ENCODE assay signal across 1 cellular context in genomic region chr12:118052324-118053070, GRCh38.
TF ChIP-seq lines count a peak whose summit lies in the region.

No MANE protein-coding gene starts in this region.

TF ChIP-seq in HepG2, 621 proteins besides CTCF, POLR2A, EP300 and RAD21 (continued from another document and continues in another):
- TF ChIP-seq PATZ1 (CRISPR knock-in tag; IDR thresholded peaks at IDR 0.05) (peak; percentile 90), RELA (CRISPR knock-in tag; IDR thresholded peaks at IDR 0.05) (no peak), ZNF557 (CRISPR knock-in tag; IDR thresholded peaks at IDR 0.05) (no peak), RBAK (CRISPR knock-in tag; IDR thresholded peaks at IDR 0.05) (no peak), RFX3 (CRISPR knock-in tag; IDR thresholded peaks at IDR 0.05) (no peak), ZNF775 (CRISPR knock-in tag; IDR thresholded peaks at IDR 0.05; ENCODE audit: borderline replicate concordance) (no peak), ZFP62 (CRISPR knock-in tag; IDR thresholded peaks at IDR 0.05) (no peak), ZNF766 (CRISPR knock-in tag; IDR thresholded peaks at IDR 0.05; ENCODE audit: borderline replicate concordance) (no peak), NCOR1 (IDR thresholded peaks at IDR 0.05; ENCODE audit: borderline replicate concordance, low read length) (peak; percentile 93; the same call in 1 of the 2 replicates), PITX1 (CRISPR knock-in tag; IDR thresholded peaks at IDR 0.05) (peak; percentile 80; the same call in 1 of the 2 replicates), MED1 (CRISPR knock-in tag; IDR thresholded peaks at IDR 0.05) (peak; percentile 96), SOX13 (IDR thresholded peaks at IDR 0.05) (peak; percentile 49; the same call in 1 of the 2 replicates), SOX13 (CRISPR knock-in tag; conservative IDR thresholded peaks at IDR 0.05 in 1 of 2, IDR thresholded peaks at IDR 0.05 in 1 of 2) (peak in 1 of 2 experiments; percentile 88; a peak in 2 of 4 replicates), ZNF317 (CRISPR knock-in tag; IDR thresholded peaks at IDR 0.05) (peak; percentile 79), ZNF232 (CRISPR knock-in tag; IDR thresholded peaks at IDR 0.05; ENCODE audit: borderline replicate concordance) (no peak), KLF9 (CRISPR knock-in tag; IDR thresholded peaks at IDR 0.05; ENCODE audit: low read depth) (no peak), ZFP36L1 (CRISPR knock-in tag; IDR thresholded peaks at IDR 0.05) (no peak), BORCS8-MEF2B (CRISPR knock-in tag; IDR thresholded peaks at IDR 0.05) (peak; percentile 84), ETV5 (CRISPR knock-in tag; IDR thresholded peaks at IDR 0.05; ENCODE audit: borderline replicate concordance) (peak; percentile 76; the same call in 1 of the 2 replicates), HOXA9 (CRISPR knock-in tag; IDR thresholded peaks at IDR 0.05; ENCODE audit: borderline replicate concordance) (no peak), JUN (CRISPR knock-in tag; IDR thresholded peaks at IDR 0.05) (peak; percentile 99), AGO1 (IDR thresholded peaks at IDR 0.05; ENCODE audit: low read depth, low read length, poor library complexity, severe bottlenecking) (no peak), IRF1 (CRISPR knock-in tag; IDR thresholded peaks at IDR 0.05; ENCODE audit: low read depth) (no peak), KLF15 (CRISPR knock-in tag; IDR thresholded peaks at IDR 0.05; ENCODE audit: borderline replicate concordance) (no peak), DPF2 (CRISPR knock-in tag; IDR thresholded peaks at IDR 0.05; ENCODE audit: borderline replicate concordance, low read depth) (peak; percentile 97), SCMH1 (CRISPR knock-in tag; IDR thresholded peaks at IDR 0.05; ENCODE audit: borderline replicate concordance) (no peak), XBP1 (CRISPR knock-in tag; IDR thresholded peaks at IDR 0.05) (peak; percentile 66; the same call in 1 of the 2 replicates), ZNF44 (CRISPR knock-in tag; IDR thresholded peaks at IDR 0.05) (0 out of 2 replicates have a peak, but pooled peaks have one; percentile 61), ZNF75D (CRISPR knock-in tag; IDR thresholded peaks at IDR 0.05; ENCODE audit: borderline replicate concordance) (no peak), ZNF629 (CRISPR knock-in tag; conservative IDR thresholded peaks at IDR 0.05) (0 out of 2 replicates have a peak, but pooled peaks have one; percentile 49), ZNF674 (CRISPR knock-in tag; IDR thresholded peaks at IDR 0.05; ENCODE audit: low read depth) (no peak), KLF6 (CRISPR knock-in tag; IDR thresholded peaks at IDR 0.05) (0 out of 2 replicates have a peak, but pooled peaks have one; percentile 38), RBM22 (optimal IDR thresholded peaks at IDR 0.05; ENCODE audit: low read length) (no peak), FOXM1 (CRISPR knock-in tag; IDR thresholded peaks at IDR 0.05) (no peak), FOXJ3 (CRISPR knock-in tag; IDR thresholded peaks at IDR 0.05; ENCODE audit: borderline replicate concordance) (peak; percentile 43; the same call in 1 of the 2 replicates), RFX5 (IDR thresholded peaks at IDR 0.05; ENCODE audit: low read depth, low read length) (no peak), RFXAP (CRISPR knock-in tag; IDR thresholded peaks at IDR 0.05; ENCODE audit: borderline replicate concordance) (peak; percentile 77; the same call in 1 of the 2 replicates), NFE2L1 (CRISPR knock-in tag; IDR thresholded peaks at IDR 0.05; ENCODE audit: borderline replicate concordance) (no peak), ZNF225 (CRISPR knock-in tag; IDR thresholded peaks at IDR 0.05) (no peak), TBX3 (IDR thresholded peaks at IDR 0.05; ENCODE audit: borderline replicate concordance) (peak; percentile 88)
- TF ChIP-seq, protein P1, sequence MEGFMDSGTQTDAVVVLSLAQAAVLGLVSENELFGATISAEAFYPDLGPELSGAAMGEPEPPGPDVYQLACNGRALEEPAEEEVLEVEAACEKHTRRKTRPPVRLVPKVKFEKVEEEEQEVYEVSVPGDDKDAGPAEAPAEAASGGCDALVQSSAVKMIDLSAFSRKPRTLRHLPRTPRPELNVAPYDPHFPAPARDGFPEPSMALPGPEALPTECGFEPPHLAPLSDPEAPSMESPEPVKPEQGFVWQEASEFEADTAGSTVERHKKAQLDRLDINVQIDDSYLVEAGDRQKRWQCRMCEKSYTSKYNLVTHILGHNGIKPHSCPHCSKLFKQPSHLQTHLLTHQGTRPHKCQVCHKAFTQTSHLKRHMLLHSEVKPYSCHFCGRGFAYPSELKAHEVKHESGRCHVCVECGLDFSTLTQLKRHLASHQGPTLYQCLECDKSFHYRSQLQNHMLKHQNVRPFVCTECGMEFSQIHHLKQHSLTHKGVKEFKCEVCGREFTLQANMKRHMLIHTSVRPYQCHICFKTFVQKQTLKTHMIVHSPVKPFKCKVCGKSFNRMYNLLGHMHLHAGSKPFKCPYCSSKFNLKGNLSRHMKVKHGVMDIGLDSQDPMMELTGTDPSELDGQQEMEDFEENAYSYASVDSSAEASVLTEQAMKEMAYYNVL (CRISPR knock-in tag; IDR thresholded peaks at IDR 0.05; ENCODE audit: borderline replicate concordance) = peak; percentile 72; the same call in 1 of the 2 replicates
- TF ChIP-seq, protein P2, sequence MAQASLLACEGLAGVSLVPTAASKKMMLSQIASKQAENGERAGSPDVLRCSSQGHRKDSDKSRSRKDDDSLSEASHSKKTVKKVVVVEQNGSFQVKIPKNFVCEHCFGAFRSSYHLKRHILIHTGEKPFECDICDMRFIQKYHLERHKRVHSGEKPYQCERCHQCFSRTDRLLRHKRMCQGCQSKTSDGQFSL (CRISPR knock-in tag; IDR thresholded peaks at IDR 0.05) = no peak
- TF ChIP-seq, protein P3, sequence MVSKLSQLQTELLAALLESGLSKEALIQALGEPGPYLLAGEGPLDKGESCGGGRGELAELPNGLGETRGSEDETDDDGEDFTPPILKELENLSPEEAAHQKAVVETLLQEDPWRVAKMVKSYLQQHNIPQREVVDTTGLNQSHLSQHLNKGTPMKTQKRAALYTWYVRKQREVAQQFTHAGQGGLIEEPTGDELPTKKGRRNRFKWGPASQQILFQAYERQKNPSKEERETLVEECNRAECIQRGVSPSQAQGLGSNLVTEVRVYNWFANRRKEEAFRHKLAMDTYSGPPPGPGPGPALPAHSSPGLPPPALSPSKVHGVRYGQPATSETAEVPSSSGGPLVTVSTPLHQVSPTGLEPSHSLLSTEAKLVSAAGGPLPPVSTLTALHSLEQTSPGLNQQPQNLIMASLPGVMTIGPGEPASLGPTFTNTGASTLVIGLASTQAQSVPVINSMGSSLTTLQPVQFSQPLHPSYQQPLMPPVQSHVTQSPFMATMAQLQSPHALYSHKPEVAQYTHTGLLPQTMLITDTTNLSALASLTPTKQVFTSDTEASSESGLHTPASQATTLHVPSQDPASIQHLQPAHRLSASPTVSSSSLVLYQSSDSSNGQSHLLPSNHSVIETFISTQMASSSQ (IDR thresholded peaks at IDR 0.05; ENCODE audit: low read depth) = peak; percentile 37; the same call in 1 of the 2 replicates
- TF ChIP-seq, protein P3 (CRISPR knock-in tag; IDR thresholded peaks at IDR 0.05; ENCODE audit: borderline replicate concordance) = peak; percentile 78
- TF ChIP-seq, protein P4, sequence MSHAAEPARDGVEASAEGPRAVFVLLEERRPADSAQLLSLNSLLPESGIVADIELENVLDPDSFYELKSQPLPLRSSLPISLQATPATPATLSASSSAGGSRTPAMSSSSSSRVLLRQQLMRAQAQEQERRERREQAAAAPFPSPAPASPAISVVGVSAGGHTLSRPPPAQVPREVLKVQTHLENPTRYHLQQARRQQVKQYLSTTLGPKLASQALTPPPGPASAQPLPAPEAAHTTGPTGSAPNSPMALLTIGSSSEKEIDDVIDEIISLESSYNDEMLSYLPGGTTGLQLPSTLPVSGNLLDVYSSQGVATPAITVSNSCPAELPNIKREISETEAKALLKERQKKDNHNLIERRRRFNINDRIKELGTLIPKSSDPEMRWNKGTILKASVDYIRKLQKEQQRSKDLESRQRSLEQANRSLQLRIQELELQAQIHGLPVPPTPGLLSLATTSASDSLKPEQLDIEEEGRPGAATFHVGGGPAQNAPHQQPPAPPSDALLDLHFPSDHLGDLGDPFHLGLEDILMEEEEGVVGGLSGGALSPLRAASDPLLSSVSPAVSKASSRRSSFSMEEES (CRISPR knock-in tag; IDR thresholded peaks at IDR 0.05) = peak; percentile 83
- TF ChIP-seq, protein P5, sequence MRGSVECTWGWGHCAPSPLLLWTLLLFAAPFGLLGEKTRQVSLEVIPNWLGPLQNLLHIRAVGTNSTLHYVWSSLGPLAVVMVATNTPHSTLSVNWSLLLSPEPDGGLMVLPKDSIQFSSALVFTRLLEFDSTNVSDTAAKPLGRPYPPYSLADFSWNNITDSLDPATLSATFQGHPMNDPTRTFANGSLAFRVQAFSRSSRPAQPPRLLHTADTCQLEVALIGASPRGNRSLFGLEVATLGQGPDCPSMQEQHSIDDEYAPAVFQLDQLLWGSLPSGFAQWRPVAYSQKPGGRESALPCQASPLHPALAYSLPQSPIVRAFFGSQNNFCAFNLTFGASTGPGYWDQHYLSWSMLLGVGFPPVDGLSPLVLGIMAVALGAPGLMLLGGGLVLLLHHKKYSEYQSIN (CRISPR knock-in tag; IDR thresholded peaks at IDR 0.05; ENCODE audit: borderline replicate concordance) = no peak
- TF ChIP-seq, protein P6, sequence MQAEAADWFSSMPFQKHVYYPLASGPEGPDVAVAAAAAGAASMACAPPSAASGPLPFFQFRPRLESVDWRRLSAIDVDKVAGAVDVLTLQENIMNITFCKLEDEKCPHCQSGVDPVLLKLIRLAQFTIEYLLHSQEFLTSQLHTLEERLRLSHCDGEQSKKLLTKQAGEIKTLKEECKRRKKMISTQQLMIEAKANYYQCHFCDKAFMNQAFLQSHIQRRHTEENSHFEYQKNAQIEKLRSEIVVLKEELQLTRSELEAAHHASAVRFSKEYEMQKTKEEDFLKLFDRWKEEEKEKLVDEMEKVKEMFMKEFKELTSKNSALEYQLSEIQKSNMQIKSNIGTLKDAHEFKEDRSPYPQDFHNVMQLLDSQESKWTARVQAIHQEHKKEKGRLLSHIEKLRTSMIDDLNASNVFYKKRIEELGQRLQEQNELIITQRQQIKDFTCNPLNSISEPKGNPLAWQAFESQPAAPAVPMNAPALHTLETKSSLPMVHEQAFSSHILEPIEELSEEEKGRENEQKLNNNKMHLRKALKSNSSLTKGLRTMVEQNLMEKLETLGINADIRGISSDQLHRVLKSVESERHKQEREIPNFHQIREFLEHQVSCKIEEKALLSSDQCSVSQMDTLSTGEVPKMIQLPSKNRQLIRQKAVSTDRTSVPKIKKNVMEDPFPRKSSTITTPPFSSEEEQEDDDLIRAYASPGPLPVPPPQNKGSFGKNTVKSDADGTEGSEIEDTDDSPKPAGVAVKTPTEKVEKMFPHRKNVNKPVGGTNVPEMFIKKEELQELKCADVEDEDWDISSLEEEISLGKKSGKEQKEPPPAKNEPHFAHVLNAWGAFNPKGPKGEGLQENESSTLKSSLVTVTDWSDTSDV (CRISPR knock-in tag; IDR thresholded peaks at IDR 0.05) = no peak
- TF ChIP-seq, protein P7, sequence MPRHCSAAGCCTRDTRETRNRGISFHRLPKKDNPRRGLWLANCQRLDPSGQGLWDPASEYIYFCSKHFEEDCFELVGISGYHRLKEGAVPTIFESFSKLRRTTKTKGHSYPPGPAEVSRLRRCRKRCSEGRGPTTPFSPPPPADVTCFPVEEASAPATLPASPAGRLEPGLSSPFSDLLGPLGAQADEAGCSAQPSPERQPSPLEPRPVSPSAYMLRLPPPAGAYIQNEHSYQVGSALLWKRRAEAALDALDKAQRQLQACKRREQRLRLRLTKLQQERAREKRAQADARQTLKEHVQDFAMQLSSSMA (CRISPR knock-in tag; IDR thresholded peaks at IDR 0.05) = 0 out of 2 replicates have a peak, but pooled peaks have one; percentile 40
- TF ChIP-seq, protein P8, sequence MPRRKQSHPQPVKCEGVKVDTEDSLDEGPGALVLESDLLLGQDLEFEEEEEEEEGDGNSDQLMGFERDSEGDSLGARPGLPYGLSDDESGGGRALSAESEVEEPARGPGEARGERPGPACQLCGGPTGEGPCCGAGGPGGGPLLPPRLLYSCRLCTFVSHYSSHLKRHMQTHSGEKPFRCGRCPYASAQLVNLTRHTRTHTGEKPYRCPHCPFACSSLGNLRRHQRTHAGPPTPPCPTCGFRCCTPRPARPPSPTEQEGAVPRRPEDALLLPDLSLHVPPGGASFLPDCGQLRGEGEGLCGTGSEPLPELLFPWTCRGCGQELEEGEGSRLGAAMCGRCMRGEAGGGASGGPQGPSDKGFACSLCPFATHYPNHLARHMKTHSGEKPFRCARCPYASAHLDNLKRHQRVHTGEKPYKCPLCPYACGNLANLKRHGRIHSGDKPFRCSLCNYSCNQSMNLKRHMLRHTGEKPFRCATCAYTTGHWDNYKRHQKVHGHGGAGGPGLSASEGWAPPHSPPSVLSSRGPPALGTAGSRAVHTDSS (CRISPR knock-in tag; conservative IDR thresholded peaks at IDR 0.05) = no peak
